In the genomic region with DNA sequence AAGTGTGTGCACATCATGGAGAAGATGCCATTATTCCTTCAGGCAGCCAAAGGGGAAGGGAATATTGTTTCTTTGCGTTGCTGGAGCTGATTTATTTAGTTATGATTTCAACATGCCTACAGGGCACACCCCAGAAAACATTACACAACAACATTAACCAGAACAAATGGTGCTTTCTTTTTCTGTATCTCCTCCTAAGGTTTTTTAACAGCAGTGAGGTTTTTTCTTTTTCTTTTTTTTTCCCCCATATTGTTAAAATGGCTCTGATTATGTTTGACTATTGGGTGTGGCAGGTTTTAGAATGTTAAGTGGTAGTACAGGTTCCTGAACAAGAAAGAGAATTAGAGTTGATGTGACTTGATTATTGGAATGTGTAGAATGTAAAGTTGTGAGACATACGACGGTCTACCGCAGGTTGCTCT, we compare ENCODE assay signal across 12 cellular contexts.
DNase-seq lines count a peak whose midpoint lies in the region; ATAC-seq and TF ChIP-seq lines count a peak whose summit lies in the region.
"Had no signal": no experiment of that assay in that cellular context is flagged by ENCODE, and none has a peak within 500 bp of the region (broad histone marks: within the 10 kb centered on the region; RNA-seq: fewer than 3 reads in every experiment).

No MANE protein-coding gene starts in this region.

- H3K79me2 ChIP-seq in PC-3 (ENCODE audit: low read length): no peaks in the 10 kb centered on the region

- intact Hi-C loops in PC-3 (cut with micrococcal nuclease): loop anchor here (5.0 kb wide), 1 partner anchor 53 kb away; no protein-coding TSS in a partner anchor

- peak overlapping the region; percentile 71 for H3K4me2 ChIP-seq in PC-3 (ENCODE audit: low read length)
- H3K4me2 ChIP-seq: KMS-11 had no signal

- H3K4me1 Mint-ChIP-seq in T-cell: peaks cover 0 to 7% (median 0%) of the 10 kb centered on the region in 3 donors
- H3K4me1 Mint-ChIP-seq: activated CD4-positive, alpha-beta memory T cell treated with anti-CD3 and anti-CD28 coated beads, Interleukin-2, amount 10 ng/mL, durations not matched to agents 7 days and 5 days had no signal

- in situ Hi-C loops in GM13977 (cut with MboI; ENCODE audit: low pct_unique_long_range_greater_than_20kb, low sequenced_read_pairs, unreplicated experiment): no loop called here

- no peaks in the 10 kb centered on the region for H3K27me3 ChIP-seq in PC-3 (ENCODE audit: low read length)
- H3K27me3 ChIP-seq in rectal smooth muscle tissue (ENCODE audit: control insufficient read depth, insufficient read depth, low read length): no peaks in the 10 kb centered on the region
- H3K27me3 ChIP-seq: cardiac muscle cell had no signal

- no peaks in the 10 kb centered on the region for H4K20me1 ChIP-seq in PC-3 (ENCODE audit: low read length)

- H3K9me3 ChIP-seq in PC-3 (ENCODE audit: low read length): no peaks in the 10 kb centered on the region

- ATAC-seq in PC-3: peak; percentile 88
- no peak for ATAC-seq in T-cell (replicated peaks in 1 of 4)
- ATAC-seq in HG03457 (IDR thresholded peaks at IDR 0.05; ENCODE audit: unreplicated experiment): no peak
- ATAC-seq: Panc1 had no signal

- CTCF ChIA-PET in PC-3 (lab: Charles Lee) (interaction anchor here (0.7 kb wide), 1 partner anchor 543 kb away, joined by 4 read pairs; no protein-coding TSS in a partner anchor), T-cell (lab: Charles Lee) (no interaction called here)

- H3K36me3 ChIP-seq in PC-3 (ENCODE audit: low read depth, low read length): no peaks in the 10 kb centered on the region
- no peaks in the 10 kb centered on the region for H3K36me3 ChIP-seq in rectal smooth muscle tissue (ENCODE audit: control insufficient read depth, insufficient read depth, low read length)
- H3K36me3 ChIP-seq: cardiac muscle cell had no signal

- no peaks in the 10 kb centered on the region for H3K9me2 ChIP-seq in PC-3 (replicated peaks; ENCODE audit: low read length)

- H3K4me1 ChIP-seq in PC-3 (ENCODE audit: insufficient read depth, low read length) (peaks cover 23% of the 10 kb centered on the region), rectal smooth muscle tissue (ENCODE audit: control insufficient read depth, insufficient read depth, low read length) (peaks cover 12% of the 10 kb centered on the region)

- no peak overlapping the region for H3K27ac Mint-ChIP-seq in T-cell
- H3K27ac Mint-ChIP-seq: activated CD4-positive, alpha-beta memory T cell treated with anti-CD3 and anti-CD28 coated beads, Interleukin-2, amount 10 ng/mL, durations not matched to agents 7 days and 5 days had no signal

- H3K9me3 Mint-ChIP-seq in T-cell: peaks cover 2 to 8% (median 7%) of the 10 kb centered on the region in 3 donors

- no peak overlapping the region for H3K4me3 Mint-ChIP-seq in T-cell
- H3K4me3 Mint-ChIP-seq: activated CD4-positive, alpha-beta memory T cell treated with anti-CD3 and anti-CD28 coated beads, Interleukin-2, amount 10 ng/mL, durations not matched to agents 7 days and 5 days had no signal

- no TSS peak for BruUV-seq in PC-3 (replicated peaks; lab: Mats Ljungman, UMichigan)

- peak overlapping the region; percentile 27 for H2AFZ ChIP-seq in PC-3 (ENCODE audit: low read length)

- H3K9ac ChIP-seq in PC-3 (ENCODE audit: low read length): peak overlapping the region; percentile 12
- no peak overlapping the region for H3K9ac ChIP-seq in rectal smooth muscle tissue (ENCODE audit: low read length)
- H3K9ac ChIP-seq: KMS-11 had no signal

- no peak for TF ChIP-seq CTCF in PC-3 (conservative IDR thresholded peaks at IDR 0.05; ENCODE audit: low read depth, low read length)
- no peak for TF ChIP-seq CTCF in fibroblast of villous mesenchyme (IDR thresholded peaks at IDR 0.05; ENCODE audit: insufficient read depth, low read depth, low read length)
- no peak for TF ChIP-seq CTCF in GM13977 (IDR thresholded peaks at IDR 0.05; ENCODE audit: extremely low read depth, insufficient read depth, missing control alignments)

- H3K4me3 ChIP-seq in PC-3 (ENCODE audit: low read length): peak overlapping the region; percentile 16
- peak overlapping the region; percentile 4 for H3K4me3 ChIP-seq in fibroblast of villous mesenchyme (ENCODE audit: low read depth, low read length)
- H3K4me3 ChIP-seq in rectal smooth muscle tissue (ENCODE audit: low read length): peak overlapping the region; percentile 41
- H3K4me3 ChIP-seq: cardiac muscle cell had no signal

- peak; percentile 41 for DNase-seq in EL
- DNase-seq in PC-3: peak; percentile 90
- peak; percentile 89 for DNase-seq in fibroblast of villous mesenchyme (ENCODE audit: low read depth)
- no peak for DNase-seq in 8988T
- DNase-seq in T-cell: no peak
- no peak for DNase-seq in GM13977 (ENCODE audit: low spot score)
- DNase-seq: activated CD4-positive, alpha-beta memory T cell treated with anti-CD3 and anti-CD28 coated beads, Interleukin-2, amount 10 ng/mL, durations not matched to agents 7 days and 5 days had no signal

- H3K27me3 Mint-ChIP-seq in T-cell: no peaks in the 10 kb centered on the region
- H3K27me3 Mint-ChIP-seq: activated CD4-positive, alpha-beta memory T cell treated with anti-CD3 and anti-CD28 coated beads, Interleukin-2, amount 10 ng/mL, durations not matched to agents 7 days and 5 days had no signal

- POLR2A ChIA-PET in PC-3 (lab: Charles Lee; ENCODE audit: unreplicated experiment): interaction anchor here (0.7 kb wide), 3 partner anchors 91 to 863 kb away, joined by 3 to 4 read pairs (median 4); no protein-coding TSS in a partner anchor
- POLR2A ChIA-PET in T-cell (lab: Charles Lee): no interaction called here

- no peaks in the 10 kb centered on the region for H3F3A ChIP-seq in PC-3 (ENCODE audit: low read length, unreplicated experiment)

- peak overlapping the region; percentile 81 for H3K27ac ChIP-seq in PC-3 (ENCODE audit: low read length)
- H3K27ac ChIP-seq in rectal smooth muscle tissue (ENCODE audit: low read depth, low read length): peak overlapping the region; percentile 77
- H3K27ac ChIP-seq: cardiac muscle cell, KMS-11 had no signal

- peaks cover 51% of the 10 kb centered on the region for H3K36me3 Mint-ChIP-seq in T-cell

Comparison
In these comparisons a context has a peak if more than half of its experiments do, and no peak if none do; other contexts are left out.
1. DNase-seq: peak in EL (single experiment), PC-3 (single experiment) and fibroblast of villous mesenchyme (single experiment); none in 8988T (single experiment), T-cell (0 of 34) and GM13977 (single experiment).
2. Peak in every context shown above with its lines, with median percentiles within 50 percentile points of each other: H3K4me3 ChIP-seq.